In the genomic region with DNA sequence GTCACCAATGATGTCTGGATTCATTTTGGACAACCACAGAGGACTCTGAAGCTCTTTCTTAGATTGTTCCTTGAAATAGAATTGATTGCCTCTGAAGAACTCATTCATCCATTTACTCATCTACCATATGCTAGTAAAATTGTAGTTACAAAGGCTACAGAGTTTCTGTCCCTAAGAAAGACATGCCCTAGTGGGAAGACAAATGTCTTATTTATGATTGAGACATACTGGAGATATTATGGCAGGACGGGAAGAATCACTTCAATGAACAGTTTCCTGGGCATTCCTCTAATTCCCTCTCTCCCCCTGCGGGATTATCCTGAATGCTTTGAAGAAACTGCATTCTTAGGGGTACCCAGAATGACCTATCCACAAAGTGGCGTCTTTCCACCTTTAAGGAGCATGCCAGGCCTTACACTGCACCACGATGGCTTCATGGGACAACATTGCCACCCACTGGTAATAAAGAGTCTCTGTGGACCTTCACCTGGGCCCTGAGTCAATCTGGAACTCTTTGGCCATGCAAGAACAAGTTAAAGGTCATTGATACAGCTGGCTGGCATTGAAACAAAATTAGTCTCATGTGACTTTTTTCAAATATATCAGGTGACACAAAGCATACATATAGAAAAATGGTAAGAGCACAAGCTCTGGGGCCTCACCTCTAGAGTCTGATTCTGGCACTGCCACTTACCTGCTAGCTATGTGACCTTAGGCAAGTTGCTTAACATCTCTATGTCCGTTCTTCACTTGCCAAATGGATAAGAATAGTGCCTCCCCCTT, we compare ENCODE assay signal across 8 cellular contexts. TPM values are rescaled to one million over a fixed set of nuclear protein-coding genes. Genes with fewer than 3 reads are reported as not detected.
DNase-seq lines count a peak whose midpoint lies in the region; ATAC-seq, FAIRE-seq and TF ChIP-seq lines count a peak whose summit lies in the region.

No MANE protein-coding gene starts in this region.

- TF ChIP-seq CTCF in bronchial epithelial cell (IDR thresholded peaks at IDR 0.05; ENCODE audit: insufficient read depth, low read length, severe bottlenecking): peak; percentile 76
- peak; percentile 72 for TF ChIP-seq CTCF in kidney epithelial cell (IDR thresholded peaks at IDR 0.05; ENCODE audit: insufficient read depth, low read length, poor library complexity, severe bottlenecking)

- ATAC-seq in GM18909 (IDR thresholded peaks at IDR 0.05; ENCODE audit: poor library complexity, unreplicated experiment): peak; percentile 97
- peak; percentile 86 for ATAC-seq in HG03095 (IDR thresholded peaks at IDR 0.05; ENCODE audit: unreplicated experiment)
- peak; percentile 98 to 99 for ATAC-seq in activated CD4-positive, CD25-positive, alpha-beta regulatory T cell treated with anti-CD3 and anti-CD28 coated beads, Interleukin-2, amount 50 U/mL, for 24 hours

- DNase-seq in AG20443 (ENCODE audit: low spot score) (peak; percentile 77), NCI-H2227 (lab: John Stamatoyannopoulos, UW; ENCODE audit: unreplicated experiment) (peak; percentile 15), bronchial epithelial cell (ENCODE audit: low read depth) (peak; percentile 77), kidney epithelial cell (ENCODE audit: low read depth) (peak; percentile 39)
- peak; percentile 32 to 55 for DNase-seq in stimulated activated CD4-positive, alpha-beta T cell treated with anti-CD3 and anti-CD28 coated beads, Interleukin-4, amount 100 ng/mL, for 48 hours (ENCODE audit: low read depth in 2 of 2)

- FAIRE-seq in bronchial epithelial cell (lab: Jason Lieb, UNC): no peak

- H3K36me3 ChIP-seq in bronchial epithelial cell (ENCODE audit: control insufficient read depth, insufficient read depth, low read length) (no peaks in the 10 kb centered on the region), kidney epithelial cell (ENCODE audit: control insufficient read depth, insufficient read depth, low read length) (no peaks in the 10 kb centered on the region)

- H3K27me3 ChIP-seq in bronchial epithelial cell (ENCODE audit: control insufficient read depth, insufficient read depth, low read length): no peaks in the 10 kb centered on the region
- no peaks in the 10 kb centered on the region for H3K27me3 ChIP-seq in kidney epithelial cell (ENCODE audit: control insufficient read depth, insufficient read depth, low read length)

- H3K4me3 ChIP-seq in bronchial epithelial cell (ENCODE audit: low read depth, low read length) (no peak overlapping the region), kidney epithelial cell (ENCODE audit: low read depth, low read length) (no peak overlapping the region)

RNA-seq across cellular contexts. Expression of gene ANKRD55, which starts 32.1 kb away (rescaled TPM):
- not detected in 2 replicates for total RNA-seq in bronchial epithelial cell
- total RNA-seq in kidney epithelial cell: not detected in 2 replicates

Comparison
In these comparisons a context has a peak if more than half of its experiments do, and no peak if none do; other contexts are left out.
1. DNase-seq: peak in every context shown above with its lines; median percentile 77 in AG20443; 77 in bronchial epithelial cell; 44 in stimulated activated CD4-positive, alpha-beta T cell treated with anti-CD3 and anti-CD28 coated beads, Interleukin-4, amount 100 ng/mL, for 48 hours; 39 in kidney epithelial cell; 15 in NCI-H2227.